Comparison of ENCODE assay signal across 34 cellular contexts in the genomic region with DNA sequence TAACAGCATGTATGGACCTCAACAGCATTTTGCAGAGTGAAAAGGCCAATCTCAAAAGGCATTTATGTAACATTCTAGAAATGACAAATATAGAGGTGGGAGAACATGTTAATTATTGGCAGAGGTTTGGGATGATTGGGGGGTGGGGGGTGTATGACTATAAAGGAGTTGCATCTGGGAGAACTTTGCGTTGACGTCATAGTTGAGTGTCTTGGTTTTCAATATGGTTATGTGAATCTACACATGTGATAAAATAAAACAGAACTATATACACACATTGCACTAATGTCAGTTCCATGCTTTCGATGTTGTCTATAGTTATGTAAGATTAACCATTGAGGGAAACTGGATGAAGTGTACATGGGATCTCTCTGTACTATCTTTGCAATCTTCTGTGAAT.
"Had no signal": no experiment of that assay in that cellular context is flagged by ENCODE, and none has a peak within 500 bp of the region (broad histone marks: within the 10 kb centered on the region; RNA-seq: fewer than 3 reads in every experiment).

No MANE protein-coding gene starts in this region.

- H3K27me3 ChIP-seq: MG63 had no signal

- H3K4me3 ChIP-seq: MG63 had no signal

- H3K9me3 ChIP-seq: MG63 had no signal

- H3K36me3 ChIP-seq: MG63 had no signal

- DNase-seq: Karpas-422, Kasumi-1, MG63, MM.1S, MV-4-11, NCI-H1048, NCI-H1092, NCI-H1092 treated with DMSO at 0.1 percent for 48 hours, NCI-H1105, NCI-H1105 treated with DMSO at 0.1 percent for 48 hours, NCI-H1417, NCI-H1417 treated with DMSO at 0.1 percent for 48 hours, NCI-H1436, NCI-H1436 treated with DMSO at 0.1 percent for 48 hours, NCI-H146, NCI-H1694, NCI-H1694 treated with DMSO at 0.1 percent for 48 hours, NCI-H187, NCI-H187 treated with DMSO at 0.1 percent for 48 hours, NCI-H1930, NCI-H2029, NCI-H2029 treated with DMSO at 0.1 percent for 48 hours, NCI-H2081, NCI-H2081 treated with DMSO at 0.1 percent for 48 hours, NCI-H2107, NCI-H2171, NCI-H2171 treated with DMSO at 0.1 percent for 48 hours, NCI-H2227 treated with DMSO at 0.1 percent for 48 hours, NCI-H226, NCI-H345, NCI-H446, NCI-H446 treated with DMSO at 0.1 percent for 48 hours, NCI-H510A, NCI-H510A treated with DMSO at 0.1 percent for 48 hours had no signal
